11 cellular contexts compared by ENCODE assay signal in the genomic region with DNA sequence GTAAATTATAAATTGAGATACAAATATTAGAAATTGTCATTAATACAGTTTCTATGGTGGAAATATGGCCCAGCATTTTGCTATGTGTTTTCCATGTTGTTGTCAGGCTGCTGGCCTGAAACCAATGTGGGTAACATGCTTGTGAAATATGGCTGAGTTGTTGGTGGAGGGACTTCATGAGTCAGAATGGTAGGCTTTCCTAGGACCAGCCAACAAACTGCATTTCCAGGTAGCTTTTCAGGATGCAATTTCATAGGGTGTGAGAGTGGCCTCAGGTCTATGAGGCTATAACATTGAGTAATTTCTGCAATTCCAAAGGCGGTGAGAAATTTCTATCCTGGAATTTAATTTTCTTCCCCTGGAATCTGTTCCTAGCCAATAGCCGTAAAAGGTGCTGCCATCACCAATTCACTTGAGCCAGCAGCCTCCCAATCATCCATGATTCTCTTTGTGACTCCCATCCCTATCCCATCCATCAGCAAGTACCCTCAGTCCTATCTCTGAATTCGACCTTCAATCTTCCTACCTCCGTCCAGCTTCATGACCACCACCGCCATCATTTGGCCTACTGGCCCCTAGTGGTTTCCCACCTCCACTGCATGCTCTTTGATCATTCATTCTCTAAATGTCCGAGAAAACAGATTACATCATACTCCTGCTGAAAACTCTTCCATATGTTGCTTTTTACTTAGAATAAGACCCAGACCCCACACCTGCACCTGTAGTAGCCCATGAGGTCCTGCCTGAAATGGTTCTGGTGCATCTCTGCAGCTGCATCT.
DNase-seq lines count a peak whose midpoint lies in the region; TF ChIP-seq lines count a peak whose summit lies in the region.
"Had no signal": no experiment of that assay in that cellular context is flagged by ENCODE, and none has a peak within 500 bp of the region (broad histone marks: within the 10 kb centered on the region; RNA-seq: fewer than 3 reads in every experiment).

No MANE protein-coding gene starts in this region.

- intact Hi-C loops in tibial artery (cut with DNase I; ENCODE audit: low total_unique reads), result no loop called here

- no peaks in the 10 kb centered on the region for H4K20me1 ChIP-seq in OCI-LY3 (ENCODE audit: insufficient read depth, low read length)

- no peaks in the 10 kb centered on the region for H3K79me2 ChIP-seq in OCI-LY3 (ENCODE audit: low read length)

- no peak overlapping the region for H3K4me3 ChIP-seq in OCI-LY3 (ENCODE audit: low read length)
- H3K4me3 ChIP-seq in epithelial cell of esophagus (ENCODE audit: low read length), result no peak overlapping the region
- no peak overlapping the region for H3K4me3 ChIP-seq in tibial artery
- H3K4me3 ChIP-seq: esophagus muscularis mucosa had no signal

- no peaks in the 10 kb centered on the region for H3K36me3 ChIP-seq in OCI-LY3 (replicated peaks; ENCODE audit: low read depth, low read length)
- H3K36me3 ChIP-seq in tibial artery, result no peaks in the 10 kb centered on the region
- H3K36me3 ChIP-seq: esophagus muscularis mucosa had no signal

- no peaks in the 10 kb centered on the region for H3K4me1 ChIP-seq in OCI-LY3 (ENCODE audit: low read length)
- no peaks in the 10 kb centered on the region for H3K4me1 ChIP-seq in tibial artery
- H3K4me1 ChIP-seq: esophagus muscularis mucosa had no signal

- H3K9ac ChIP-seq in OCI-LY3 (ENCODE audit: low read length), result no peak overlapping the region

- H3K4me2 ChIP-seq in OCI-LY3 (ENCODE audit: low read length), result no peak overlapping the region

- TF ChIP-seq CTCF in OCI-LY3 (IDR thresholded peaks at IDR 0.05; ENCODE audit: low read depth, low read length), result peak; percentile 33
- TF ChIP-seq CTCF in epithelial cell of esophagus (IDR thresholded peaks at IDR 0.05; ENCODE audit: insufficient read depth, low read depth, low read length, missing control alignments), result no peak
- no peak for TF ChIP-seq CTCF in tibial artery (IDR thresholded peaks at IDR 0.05)

- H2AFZ ChIP-seq in OCI-LY3 (ENCODE audit: low read depth, low read length), result no peak overlapping the region

- H3K27ac ChIP-seq in OCI-LY3 (ENCODE audit: low read length) (no peak overlapping the region), tibial artery (no peak overlapping the region)
- H3K27ac ChIP-seq: esophagus muscularis mucosa had no signal

- DNase-seq in DMS53 (lab: John Stamatoyannopoulos, UW) (peak; percentile 4), DMS53 treated with DMSO at 0.1 percent for 48 hours (lab: John Stamatoyannopoulos, UW; ENCODE audit: unreplicated experiment) (no peak), epithelial cell of esophagus (ENCODE audit: low read depth) (peak; percentile 89), renal cortical epithelial cell (ENCODE audit: low read depth) (peak; percentile 52), activated T-cell treated with anti-CD3 and anti-CD28 coated beads for 4 hours (no peak), tibial artery (no peak), dermis blood vessel endothelial cell (no peak)
- DNase-seq: stimulated activated CD4-positive, alpha-beta T cell treated with anti-CD3 and anti-CD28 coated beads, Interleukin-15, amount 100 ng/mL, for 24 hours; T1000 had no signal

- H3K9me3 ChIP-seq in OCI-LY3 (ENCODE audit: insufficient read depth, low read length) (no peaks in the 10 kb centered on the region), tibial artery (no peaks in the 10 kb centered on the region)
- H3K9me3 ChIP-seq: esophagus muscularis mucosa had no signal

- H3K27me3 ChIP-seq in OCI-LY3 (ENCODE audit: low read depth, low read length), result no peaks in the 10 kb centered on the region
- no peaks in the 10 kb centered on the region for H3K27me3 ChIP-seq in tibial artery
- H3K27me3 ChIP-seq: esophagus muscularis mucosa had no signal

Comparison
In these comparisons a context has a peak if more than half of its experiments do, and no peak if none do; other contexts are left out.
1. DNase-seq: peak in DMS53 (single experiment), epithelial cell of esophagus (single experiment) and renal cortical epithelial cell (single experiment); none in DMS53 treated with DMSO at 0.1 percent for 48 hours (single experiment), activated T-cell treated with anti-CD3 and anti-CD28 coated beads for 4 hours (single experiment), tibial artery (0 of 2) and dermis blood vessel endothelial cell (single experiment).